ENCODE assay signal across 8 cellular contexts in genomic region chrX:15815779-15816452, GRCh38. TPM values are rescaled to one million over a fixed set of nuclear protein-coding genes. Genes with fewer than 3 reads are reported as not detected.
DNase-seq lines count a peak whose midpoint lies in the region; ATAC-seq and TF ChIP-seq lines count a peak whose summit lies in the region.

No MANE protein-coding gene starts in this region.

- H3K27ac Mint-ChIP-seq in Calu3 (ENCODE audit: unreplicated experiment): no peak overlapping the region
- peak overlapping the region; percentile 86 for H3K27ac Mint-ChIP-seq in activated CD4-positive, alpha-beta T cell treated with anti-CD3 and anti-CD28 coated beads, Interleukin-2, amount 10 ng/mL, durations not matched to agents 7 days and 5 days

- no TSS peak for BruUV-seq in Calu3 (replicated peaks; lab: Mats Ljungman, UMichigan)

- H3K4me1 ChIP-seq in left ventricle myocardium inferior: peaks cover 11% of the 10 kb centered on the region

- no peaks in the 10 kb centered on the region for H3K27me3 ChIP-seq in left ventricle myocardium inferior (ENCODE audit: low read depth)

- H3K4me3 Mint-ChIP-seq in Calu3 (ENCODE audit: low read depth, unreplicated experiment): no peak overlapping the region
- H3K4me3 Mint-ChIP-seq in activated CD4-positive, alpha-beta T cell treated with anti-CD3 and anti-CD28 coated beads, Interleukin-2, amount 10 ng/mL, durations not matched to agents 7 days and 5 days: no peak overlapping the region

- POLR2A ChIA-PET in activated CD4-positive, alpha-beta T cell treated with anti-CD3 and anti-CD28 coated beads, Interleukin-2, amount 10 ng/mL, durations not matched to agents 7 days and 5 days (lab: Charles Lee): no interaction called here

- peaks cover 12% of the 10 kb centered on the region for H3K36me3 ChIP-seq in left ventricle myocardium inferior

- intact Hi-C loops in Calu3 (cut with micrococcal nuclease; ENCODE audit: unreplicated experiment): loop anchor here (10.0 kb wide), 2 partner anchors 131 to 159 kb away; no protein-coding TSS in a partner anchor
- intact Hi-C loops in left ventricle myocardium inferior (cut with micrococcal nuclease): no loop called here

- H3K27me3 Mint-ChIP-seq in Calu3 (ENCODE audit: unreplicated experiment): no peaks in the 10 kb centered on the region
- H3K27me3 Mint-ChIP-seq in activated CD4-positive, alpha-beta T cell treated with anti-CD3 and anti-CD28 coated beads, Interleukin-2, amount 10 ng/mL, durations not matched to agents 7 days and 5 days: no peaks in the 10 kb centered on the region

- TF ChIP-seq CTCF in Calu3 (IDR thresholded peaks at IDR 0.05; ENCODE audit: unreplicated experiment) (peak; percentile 28), left ventricle myocardium inferior (IDR thresholded peaks at IDR 0.05; ENCODE audit: borderline replicate concordance) (peak; percentile 51)

- DNase-seq in Calu3 (peak; percentile 31), GM19238 (ENCODE audit: insufficient read length, low spot score) (peak; percentile 18), left ventricle myocardium inferior (no peak)
- peak; percentile 33 for DNase-seq in activated CD4-positive, alpha-beta T cell treated with anti-CD3 and anti-CD28 coated beads, Interleukin-2, amount 10 ng/mL, durations not matched to agents 7 days and 5 days
- DNase-seq in stimulated activated naive CD8-positive, alpha-beta T cell treated with anti-CD3 and anti-CD28 coated beads, Interleukin-15, Interleukin-2, amounts not matched to agents 100 U/mL and 50 U/mL, for 24 hours: peak; percentile 26
- DNase-seq in activated CD8-positive, alpha-beta memory T cell treated with anti-CD3 and anti-CD28 coated beads for 24 hours: no peak

- peaks cover 5% of the 10 kb centered on the region for H3K36me3 Mint-ChIP-seq in Calu3 (ENCODE audit: insufficient read depth, unreplicated experiment)
- H3K36me3 Mint-ChIP-seq in activated CD4-positive, alpha-beta T cell treated with anti-CD3 and anti-CD28 coated beads, Interleukin-2, amount 10 ng/mL, durations not matched to agents 7 days and 5 days (ENCODE audit: low read depth): peaks cover 38% of the 10 kb centered on the region

- H3K4me1 Mint-ChIP-seq in Calu3 (ENCODE audit: low read depth, unreplicated experiment): no peaks in the 10 kb centered on the region
- H3K4me1 Mint-ChIP-seq in activated CD4-positive, alpha-beta T cell treated with anti-CD3 and anti-CD28 coated beads, Interleukin-2, amount 10 ng/mL, durations not matched to agents 7 days and 5 days: peaks cover 43% of the 10 kb centered on the region

- no peak overlapping the region for H3K4me3 ChIP-seq in left ventricle myocardium inferior

- ATAC-seq in HG03558 (IDR thresholded peaks at IDR 0.05; ENCODE audit: extremely low read depth, unreplicated experiment) (peak; percentile 70), HG02623 (IDR thresholded peaks at IDR 0.05; ENCODE audit: unreplicated experiment) (no peak)
- peak; percentile 58 for ATAC-seq in stimulated activated naive CD8-positive, alpha-beta T cell treated with anti-CD3 and anti-CD28 coated beads, Interleukin-15, Interleukin-2, amounts not matched to agents 100 U/mL and 50 U/mL, for 24 hours

- H3K9me3 Mint-ChIP-seq in Calu3 (ENCODE audit: low read depth, unreplicated experiment): no peaks in the 10 kb centered on the region
- H3K9me3 Mint-ChIP-seq in activated CD4-positive, alpha-beta T cell treated with anti-CD3 and anti-CD28 coated beads, Interleukin-2, amount 10 ng/mL, durations not matched to agents 7 days and 5 days: no peaks in the 10 kb centered on the region

- H3K9me3 ChIP-seq in left ventricle myocardium inferior (replicated peaks): no peaks in the 10 kb centered on the region

- CTCF ChIA-PET in Calu3 (lab: Charles Lee): interaction anchor here (0.5 to 1.0 kb wide), 3 partner anchors 27 to 743 kb away, joined by 3 read pairs; no protein-coding TSS in a partner anchor
- CTCF ChIA-PET in activated CD4-positive, alpha-beta T cell treated with anti-CD3 and anti-CD28 coated beads, Interleukin-2, amount 10 ng/mL, durations not matched to agents 7 days and 5 days (lab: Charles Lee): interaction anchor here (0.6 to 1.4 kb wide), 6 partner anchors 8 to 67 kb away, joined by 3 to 6 read pairs (median 4); partner anchors contain the start of gene ZRSR2

- peak overlapping the region; percentile 48 for H3K27ac ChIP-seq in left ventricle myocardium inferior (replicated peaks)

RNA-seq across cellular contexts. Expression of gene ZRSR2, which starts 25.6 kb away (rescaled TPM):
- total RNA-seq in Calu3 (2022) (16.4 and 18.6 TPM in 2 replicates), left ventricle myocardium inferior (7.8 TPM)
- 10 to 100 TPM; 16.5 to 17.2 TPM for total RNA-seq in activated CD4-positive, alpha-beta T cell treated with anti-CD3 and anti-CD28 coated beads, Interleukin-2, amount 10 ng/mL, durations not matched to agents 7 days and 5 days

RNA-seq across cellular contexts. Expression of gene AP1S2, which starts 38.7 kb away (rescaled TPM):
- total RNA-seq in Calu3 (2022) (41.4 and 57.5 TPM in 2 replicates), left ventricle myocardium inferior (143 TPM)
- 10 to 100 TPM; 38.6 to 41.2 TPM for total RNA-seq in activated CD4-positive, alpha-beta T cell treated with anti-CD3 and anti-CD28 coated beads, Interleukin-2, amount 10 ng/mL, durations not matched to agents 7 days and 5 days

Comparison
In these comparisons a context has a peak if more than half of its experiments do, and no peak if none do; other contexts are left out.
1. DNase-seq: peak in Calu3 (single experiment), GM19238 (single experiment), activated CD4-positive, alpha-beta T cell treated with anti-CD3 and anti-CD28 coated beads, Interleukin-2, amount 10 ng/mL, durations not matched to agents 7 days and 5 days (single experiment) and stimulated activated naive CD8-positive, alpha-beta T cell treated with anti-CD3 and anti-CD28 coated beads, Interleukin-15, Interleukin-2, amounts not matched to agents 100 U/mL and 50 U/mL, for 24 hours (single experiment); none in left ventricle myocardium inferior (single experiment) and activated CD8-positive, alpha-beta memory T cell treated with anti-CD3 and anti-CD28 coated beads for 24 hours (single experiment).